13 cellular contexts compared by ENCODE assay signal in the genomic region with DNA sequence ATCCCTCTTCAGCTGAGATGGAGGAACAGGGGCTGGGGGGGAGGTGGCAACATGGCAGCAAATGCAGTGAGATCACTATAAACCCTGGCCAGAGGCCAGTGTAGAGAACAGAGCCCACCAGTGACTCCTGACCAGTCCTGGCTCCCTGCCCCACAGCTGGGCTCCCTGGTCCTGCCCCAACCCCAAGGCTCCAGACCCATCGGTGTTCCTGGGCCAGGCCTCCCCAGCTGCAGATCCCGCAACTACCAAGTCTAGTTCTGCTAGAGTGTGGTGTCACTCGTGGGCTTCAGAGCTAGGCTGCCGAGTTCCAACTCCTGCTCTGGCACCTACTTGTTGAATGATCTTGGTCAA. TPM values are rescaled to one million over a fixed set of nuclear protein-coding genes. Genes with fewer than 3 reads are reported as not detected.
DNase-seq lines count a peak whose midpoint lies in the region; ATAC-seq and TF ChIP-seq lines count a peak whose summit lies in the region.
"Had no signal": no experiment of that assay in that cellular context is flagged by ENCODE, and none has a peak within 500 bp of the region (broad histone marks: within the 10 kb centered on the region; RNA-seq: fewer than 3 reads in every experiment).

No MANE protein-coding gene starts in this region.

- H4K20me1 ChIP-seq in MM.1S (ENCODE audit: insufficient read depth, low read length) (no peaks in the 10 kb centered on the region), GM23248 (ENCODE audit: insufficient read depth) (no peaks in the 10 kb centered on the region)

- peaks cover 0 to 2% (median 0%) of the 10 kb centered on the region in 7 donors for H3K9me3 Mint-ChIP-seq in CD14-positive monocyte
- no peaks in the 10 kb centered on the region for H3K9me3 Mint-ChIP-seq in chondrocyte (ENCODE audit: low read depth)
- peaks cover 0 to 3% of the 10 kb centered on the region in 2 donors for H3K9me3 Mint-ChIP-seq in natural killer cell
- H3K9me3 Mint-ChIP-seq: type B pancreatic cell had no signal

- H3K27ac ChIP-seq in MM.1S (ENCODE audit: low read length) (peak overlapping the region; percentile 98; the same call in 1 of the 2 replicates), GM23248 (no peak overlapping the region)

- H3F3A ChIP-seq in MM.1S (ENCODE audit: insufficient read depth, low read length) = peaks cover 76% of the 10 kb centered on the region
- peaks cover 17% of the 10 kb centered on the region for H3F3A ChIP-seq in GM23248 (ENCODE audit: insufficient read depth)

- H2AFZ ChIP-seq in MM.1S (ENCODE audit: low read length) (no peak overlapping the region), GM23248 (no peak overlapping the region)

- DNase-seq in CD14-positive monocyte (ENCODE audit: low spot score) (peak; percentile 40), MM.1S (no peak), chondrocyte (ENCODE audit: low spot score) (peak; percentile 77), natural killer cell (no peak), NOMO-1 (lab: John Stamatoyannopoulos, UW; ENCODE audit: unreplicated experiment in 2 of 2) (no peak), GM23248 (no peak), T1000 (lab: John Stamatoyannopoulos, UW) (no peak)
- DNase-seq: Calu3; central memory CD4-positive, alpha-beta T cell had no signal

- H3K4me3 ChIP-seq in MM.1S (ENCODE audit: low read length) (no peak overlapping the region), GM23248 (no peak overlapping the region)

- H3K9ac ChIP-seq in MM.1S (ENCODE audit: low read length) (no peak overlapping the region), GM23248 (no peak overlapping the region)

- intact Hi-C loops in CD14-positive monocyte (cut with micrococcal nuclease) = no loop called here
- intact Hi-C loops in natural killer cell (cut with micrococcal nuclease) = no loop called here

- H3K9me2 ChIP-seq in MM.1S (replicated peaks; ENCODE audit: insufficient read depth, low read length) = no peaks in the 10 kb centered on the region
- H3K9me2 ChIP-seq in GM23248 (ENCODE audit: insufficient read depth) = no peaks in the 10 kb centered on the region

- no peak overlapping the region for H3K4me2 ChIP-seq in MM.1S (ENCODE audit: low read depth, low read length)
- H3K4me2 ChIP-seq in GM23248 (ENCODE audit: unreplicated experiment) = no peak overlapping the region

- peaks cover 91% of the 10 kb centered on the region for H3K4me1 ChIP-seq in MM.1S (ENCODE audit: low read length)
- H3K4me1 ChIP-seq in GM23248 (ENCODE audit: insufficient read depth) = peaks cover 11% of the 10 kb centered on the region

- H3K79me2 ChIP-seq in MM.1S (ENCODE audit: low read length) (peaks cover 67% of the 10 kb centered on the region), GM23248 (ENCODE audit: insufficient read depth) (no peaks in the 10 kb centered on the region)

- H3K4me3 Mint-ChIP-seq in CD14-positive monocyte (peak overlapping the region in 1 of 2 donors; percentile 27), chondrocyte (ENCODE audit: unreplicated experiment) (no peak overlapping the region), natural killer cell (peak overlapping the region; percentile 68)
- H3K4me3 Mint-ChIP-seq: type B pancreatic cell had no signal

- in situ Hi-C loops in GM23248 (cut with MboI) = no loop called here

- H3K4me1 Mint-ChIP-seq in CD14-positive monocyte (peaks cover 92% of the 10 kb centered on the region), chondrocyte (ENCODE audit: low read depth) (peaks cover 32% of the 10 kb centered on the region), natural killer cell (peaks cover 52 to 85% of the 10 kb centered on the region in 2 donors)

- peaks cover 74 to 87% of the 10 kb centered on the region in 2 donors for H3K36me3 Mint-ChIP-seq in CD14-positive monocyte
- peaks cover 29% of the 10 kb centered on the region for H3K36me3 Mint-ChIP-seq in chondrocyte (ENCODE audit: low read depth)
- peaks cover 4% of the 10 kb centered on the region for H3K36me3 Mint-ChIP-seq in natural killer cell

- H3K9me3 ChIP-seq in MM.1S (replicated peaks; ENCODE audit: insufficient read depth, low read length) = no peaks in the 10 kb centered on the region
- no peaks in the 10 kb centered on the region for H3K9me3 ChIP-seq in GM23248 (ENCODE audit: low read depth)

- ATAC-seq in natural killer cell = no peak
- no peak for ATAC-seq in HG03469 (IDR thresholded peaks at IDR 0.05; ENCODE audit: unreplicated experiment)

- no peak for TF ChIP-seq CTCF in CD14-positive monocyte (IDR thresholded peaks at IDR 0.05)
- no peak for TF ChIP-seq CTCF in MM.1S (IDR thresholded peaks at IDR 0.05; ENCODE audit: low read length)
- TF ChIP-seq CTCF in chondrocyte (IDR thresholded peaks at IDR 0.05) = no peak
- no peak for TF ChIP-seq CTCF in natural killer cell (IDR thresholded peaks at IDR 0.05)

- 52 to 57% methylated on average over 4 of the region's 4 CpGs for WGBS in GM23248 (ENCODE audit: low coverage in 1 of 2, low lambda C conversion rate in 2 of 2, missing lambda C conversion rate in 2 of 2), 2 experiments

- H3K27ac Mint-ChIP-seq in CD14-positive monocyte (peak overlapping the region; percentile 80 to 99 (median 97)), chondrocyte (ENCODE audit: unreplicated experiment) (peak overlapping the region; percentile 49), natural killer cell (peak overlapping the region; percentile 79 to 86)
- H3K27ac Mint-ChIP-seq: type B pancreatic cell had no signal

- H3K27me3 Mint-ChIP-seq in CD14-positive monocyte (ENCODE audit: low read depth in 3 of 3) (no peaks in the 10 kb centered on the region), chondrocyte (ENCODE audit: low read depth) (no peaks in the 10 kb centered on the region), natural killer cell (ENCODE audit: low read depth in 2 of 2) (no peaks in the 10 kb centered on the region)
- H3K27me3 Mint-ChIP-seq: type B pancreatic cell had no signal

- H3K27me3 ChIP-seq in MM.1S (replicated peaks; ENCODE audit: insufficient read depth, low read length) (no peaks in the 10 kb centered on the region), GM23248 (replicated peaks; ENCODE audit: insufficient read depth) (no peaks in the 10 kb centered on the region)

- H3K36me3 ChIP-seq in MM.1S (replicated peaks; ENCODE audit: insufficient read depth, low read length) (0 out of 2 replicates have a peak, but pooled peaks cover 9% of the 10 kb centered on the region), GM23248 (ENCODE audit: low read depth) (no peaks in the 10 kb centered on the region)

RNA-seq across cellular contexts. Expression of a gene that starts 16.8 kb away (rescaled TPM):
- 1 to 10 TPM; 3.3 to 7.3 TPM for polyA plus RNA-seq in CD14-positive monocyte
- 19.1 to 43.1 TPM (median 43.0 TPM) in 3 replicates for total RNA-seq in chondrocyte
- 100 to 1,000 TPM; 577 to 743 (median 676) TPM for total RNA-seq in natural killer cell
- total RNA-seq in GM23248 (2014; rRNA removed; shearing (Covaris generic)) = 6.6 and 8.1 TPM in 2 replicates
- polyA plus RNA-seq in GM23248 (2016; fragmentation: Nextera tagmentation; extraction: Ambion mirVana) = 1.8 and 1.9 TPM in 2 replicates

RNA-seq across cellular contexts. Expression of a gene that starts 41.3 kb away (rescaled TPM):
- under 1 TPM in 1 of 2 donors, not detected in 1; 0.30 TPM for polyA plus RNA-seq in CD14-positive monocyte
- not detected in 3 replicates for total RNA-seq in chondrocyte
- not detected for total RNA-seq in natural killer cell
- not detected in 2 replicates for total RNA-seq in GM23248 (2014; rRNA removed; shearing (Covaris generic))
- not detected in 2 replicates for polyA plus RNA-seq in GM23248 (2016; fragmentation: Nextera tagmentation; extraction: Ambion mirVana)
- total RNA-seq: Calu3, glomerular endothelial cell, myocyte had no signal

RNA-seq across cellular contexts. Expression of a gene that starts 48.1 kb away (rescaled TPM):
- 1 to 10 TPM; 2.2 to 2.8 TPM for polyA plus RNA-seq in CD14-positive monocyte
- not detected in 3 replicates for total RNA-seq in chondrocyte
- under 1 TPM in 1 of 3 donors, not detected in 2; 1.00 TPM for total RNA-seq in natural killer cell
- total RNA-seq in GM23248 (2014; rRNA removed; shearing (Covaris generic)) = not detected in 2 replicates
- polyA plus RNA-seq in GM23248 (2016; fragmentation: Nextera tagmentation; extraction: Ambion mirVana) = not detected in 2 replicates
- total RNA-seq: Calu3, glomerular endothelial cell, myocyte had no signal

Comparison
In these comparisons a context has a peak if more than half of its experiments do, and no peak if none do; other contexts are left out.
1. DNase-seq: peak in CD14-positive monocyte (single experiment) and chondrocyte (single experiment); none in MM.1S (single experiment), natural killer cell (single experiment), NOMO-1 (0 of 2), GM23248 (single experiment) and T1000 (single experiment).
2. RNA of a gene that starts 16.8 kb away (total RNA-seq): 577 to 743 TPM in natural killer cell; 19.1 to 43.1 TPM in chondrocyte and 6.6 to 8.1 TPM in GM23248; every median in the first group is over 10 times any median in the second.
3. Peak in every context shown above with its lines, with median percentiles within 50 percentile points of each other: H3K27ac Mint-ChIP-seq.